In the genomic region with DNA sequence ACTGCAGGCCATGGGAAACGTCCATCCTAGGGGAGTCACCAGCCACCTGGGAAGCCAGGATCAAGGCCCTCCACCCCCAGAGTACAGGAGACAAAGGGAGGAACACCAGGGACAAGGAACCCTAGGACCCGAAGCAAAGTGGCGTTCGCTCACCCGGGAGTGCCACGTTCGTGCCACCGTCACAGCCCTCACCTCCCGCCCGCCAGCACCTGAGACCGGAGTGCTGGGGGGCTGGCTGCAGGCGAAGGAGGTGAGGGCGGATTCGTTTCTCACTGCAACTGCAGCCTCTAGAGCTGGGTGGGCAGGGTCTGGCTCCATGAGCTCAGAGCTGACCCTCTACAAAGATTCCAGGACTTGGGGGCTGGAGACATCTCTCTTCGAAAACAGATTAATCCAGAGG, we compare ENCODE assay signal across 2 cellular contexts.
TF ChIP-seq lines count a peak whose summit lies in the region.

No MANE protein-coding gene starts in this region.

TF ChIP-seq in SK-N-SH, 30 proteins besides CTCF, POLR2A, EP300 and RAD21 (continued from another document):
- no peak for TF ChIP-seq USF1 (IDR thresholded peaks at IDR 0.05; ENCODE audit: borderline replicate concordance, low read depth)
- TF ChIP-seq PBX3 (IDR thresholded peaks at IDR 0.05): no peak
- no peak for TF ChIP-seq GATA2 (CRISPR knock-in tag; IDR thresholded peaks at IDR 0.05)
- TF ChIP-seq ELF1 (IDR thresholded peaks at IDR 0.05): no peak
- no peak for TF ChIP-seq RCOR1 (IDR thresholded peaks at IDR 0.05; ENCODE audit: low read length)
- no peak for TF ChIP-seq ZBTB33 (IDR thresholded peaks at IDR 0.05; ENCODE audit: borderline replicate concordance, low read depth)
- TF ChIP-seq RFX5 (IDR thresholded peaks at IDR 0.05; ENCODE audit: low read length): no peak
- no peak for TF ChIP-seq YY1 (IDR thresholded peaks at IDR 0.05; ENCODE audit: low read depth)
- no peak for TF ChIP-seq TAF1 (IDR thresholded peaks at IDR 0.05; ENCODE audit: borderline replicate concordance, low read depth, low read length)
- TF ChIP-seq REST (IDR thresholded peaks at IDR 0.05; ENCODE audit: low read depth, low read length): no peak
- no peak for TF ChIP-seq POLR2AphosphoS5 (IDR thresholded peaks at IDR 0.05; ENCODE audit: low read depth, low read length)
- TF ChIP-seq FOSL2 (IDR thresholded peaks at IDR 0.05; ENCODE audit: borderline replicate concordance, low read depth): no peak
- TF ChIP-seq EZH2phosphoT487 (IDR thresholded peaks at IDR 0.05; ENCODE audit: borderline replicate concordance, low read depth): no peak
- no peak for TF ChIP-seq MEF2A (IDR thresholded peaks at IDR 0.05; ENCODE audit: borderline replicate concordance, low read depth)
- TF ChIP-seq, protein P1, sequence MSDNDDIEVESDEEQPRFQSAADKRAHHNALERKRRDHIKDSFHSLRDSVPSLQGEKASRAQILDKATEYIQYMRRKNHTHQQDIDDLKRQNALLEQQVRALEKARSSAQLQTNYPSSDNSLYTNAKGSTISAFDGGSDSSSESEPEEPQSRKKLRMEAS (IDR thresholded peaks at IDR 0.05; ENCODE audit: low read depth): no peak
- no peak for TF ChIP-seq NFIC (IDR thresholded peaks at IDR 0.05; ENCODE audit: borderline replicate concordance)
- TF ChIP-seq RXRA (IDR thresholded peaks at IDR 0.05; ENCODE audit: borderline replicate concordance, low read depth): no peak

TF ChIP-seq in SK-N-SH treated with all-trans-retinoic acid at 6 μM for 48 hours, 23 proteins besides CTCF, POLR2A, EP300 and RAD21 (continued from another document):
- TF ChIP-seq, protein P2, sequence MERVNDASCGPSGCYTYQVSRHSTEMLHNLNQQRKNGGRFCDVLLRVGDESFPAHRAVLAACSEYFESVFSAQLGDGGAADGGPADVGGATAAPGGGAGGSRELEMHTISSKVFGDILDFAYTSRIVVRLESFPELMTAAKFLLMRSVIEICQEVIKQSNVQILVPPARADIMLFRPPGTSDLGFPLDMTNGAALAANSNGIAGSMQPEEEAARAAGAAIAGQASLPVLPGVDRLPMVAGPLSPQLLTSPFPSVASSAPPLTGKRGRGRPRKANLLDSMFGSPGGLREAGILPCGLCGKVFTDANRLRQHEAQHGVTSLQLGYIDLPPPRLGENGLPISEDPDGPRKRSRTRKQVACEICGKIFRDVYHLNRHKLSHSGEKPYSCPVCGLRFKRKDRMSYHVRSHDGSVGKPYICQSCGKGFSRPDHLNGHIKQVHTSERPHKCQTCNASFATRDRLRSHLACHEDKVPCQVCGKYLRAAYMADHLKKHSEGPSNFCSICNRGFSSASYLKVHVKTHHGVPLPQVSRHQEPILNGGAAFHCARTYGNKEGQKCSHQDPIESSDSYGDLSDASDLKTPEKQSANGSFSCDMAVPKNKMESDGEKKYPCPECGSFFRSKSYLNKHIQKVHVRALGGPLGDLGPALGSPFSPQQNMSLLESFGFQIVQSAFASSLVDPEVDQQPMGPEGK (CRISPR knock-in tag; IDR thresholded peaks at IDR 0.05; ENCODE audit: borderline replicate concordance): no peak
- TF ChIP-seq ESRRG (CRISPR knock-in tag; IDR thresholded peaks at IDR 0.05) (no peak), ZC3H10 (CRISPR knock-in tag; IDR thresholded peaks at IDR 0.05) (no peak), ZNF565 (CRISPR knock-in tag; conservative IDR thresholded peaks at IDR 0.05; ENCODE audit: low read depth) (no peak), ZNF8 (CRISPR knock-in tag; IDR thresholded peaks at IDR 0.05) (no peak), CSDC2 (CRISPR knock-in tag; IDR thresholded peaks at IDR 0.05) (no peak), OSR1 (CRISPR knock-in tag; IDR thresholded peaks at IDR 0.05) (no peak), SNAI2 (CRISPR knock-in tag; IDR thresholded peaks at IDR 0.05) (no peak), TSHZ2 (CRISPR knock-in tag; IDR thresholded peaks at IDR 0.05) (no peak)
- TF ChIP-seq, protein P3, sequence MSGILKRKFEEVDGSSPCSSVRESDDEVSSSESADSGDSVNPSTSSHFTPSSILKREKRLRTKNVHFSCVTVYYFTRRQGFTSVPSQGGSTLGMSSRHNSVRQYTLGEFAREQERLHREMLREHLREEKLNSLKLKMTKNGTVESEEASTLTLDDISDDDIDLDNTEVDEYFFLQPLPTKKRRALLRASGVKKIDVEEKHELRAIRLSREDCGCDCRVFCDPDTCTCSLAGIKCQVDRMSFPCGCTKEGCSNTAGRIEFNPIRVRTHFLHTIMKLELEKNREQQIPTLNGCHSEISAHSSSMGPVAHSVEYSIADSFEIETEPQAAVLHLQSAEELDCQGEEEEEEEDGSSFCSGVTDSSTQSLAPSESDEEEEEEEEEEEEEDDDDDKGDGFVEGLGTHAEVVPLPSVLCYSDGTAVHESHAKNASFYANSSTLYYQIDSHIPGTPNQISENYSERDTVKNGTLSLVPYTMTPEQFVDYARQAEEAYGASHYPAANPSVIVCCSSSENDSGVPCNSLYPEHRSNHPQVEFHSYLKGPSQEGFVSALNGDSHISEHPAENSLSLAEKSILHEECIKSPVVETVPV (CRISPR knock-in tag; IDR thresholded peaks at IDR 0.05): no peak
- TF ChIP-seq, protein P4, sequence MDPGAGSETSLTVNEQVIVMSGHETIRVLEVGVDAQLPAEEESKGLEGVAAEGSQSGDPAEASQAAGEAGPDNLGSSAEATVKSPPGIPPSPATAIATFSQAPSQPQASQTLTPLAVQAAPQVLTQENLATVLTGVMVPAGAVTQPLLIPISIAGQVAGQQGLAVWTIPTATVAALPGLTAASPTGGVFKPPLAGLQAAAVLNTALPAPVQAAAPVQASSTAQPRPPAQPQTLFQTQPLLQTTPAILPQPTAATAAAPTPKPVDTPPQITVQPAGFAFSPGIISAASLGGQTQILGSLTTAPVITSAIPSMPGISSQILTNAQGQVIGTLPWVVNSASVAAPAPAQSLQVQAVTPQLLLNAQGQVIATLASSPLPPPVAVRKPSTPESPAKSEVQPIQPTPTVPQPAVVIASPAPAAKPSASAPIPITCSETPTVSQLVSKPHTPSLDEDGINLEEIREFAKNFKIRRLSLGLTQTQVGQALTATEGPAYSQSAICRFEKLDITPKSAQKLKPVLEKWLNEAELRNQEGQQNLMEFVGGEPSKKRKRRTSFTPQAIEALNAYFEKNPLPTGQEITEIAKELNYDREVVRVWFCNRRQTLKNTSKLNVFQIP (CRISPR knock-in tag; IDR thresholded peaks at IDR 0.05; ENCODE audit: borderline replicate concordance, low read depth): no peak
